1 cellular context compared by ENCODE assay signal in the genomic region with DNA sequence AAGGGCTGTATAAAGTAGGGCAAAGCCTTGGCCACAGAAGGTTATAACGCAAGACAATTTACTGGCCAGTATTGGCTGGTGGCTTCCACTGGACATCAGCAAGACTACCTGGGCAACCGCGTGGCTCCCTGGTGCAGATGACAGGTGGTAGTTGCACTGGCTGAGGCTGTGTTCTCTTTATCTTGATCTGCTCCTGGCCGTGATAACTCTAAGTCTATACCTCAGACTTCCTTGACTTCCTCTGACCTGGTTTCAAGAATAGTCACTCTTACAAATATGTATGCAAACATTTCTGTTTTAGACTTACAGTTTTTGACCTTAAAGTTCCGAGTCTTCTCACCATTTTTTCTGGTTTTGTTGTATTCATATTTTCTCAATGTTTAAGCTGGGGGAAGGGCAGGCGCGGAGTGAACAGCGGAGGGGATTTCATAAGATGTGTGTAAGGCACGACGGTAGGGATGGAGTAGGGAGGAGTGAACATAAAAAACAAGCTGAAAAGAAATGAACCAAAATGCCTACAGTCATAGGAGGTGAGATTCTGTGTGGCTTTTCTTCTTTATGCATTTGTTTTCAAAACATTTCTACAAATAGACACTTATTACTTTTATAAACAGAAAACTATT.
TF ChIP-seq lines count a peak whose summit lies in the region.

No MANE protein-coding gene starts in this region.

TF ChIP-seq in SK-N-SH treated with all-trans-retinoic acid at 6 μM for 48 hours, 23 proteins besides CTCF, POLR2A, EP300 and RAD21 (continued from another document):
- TF ChIP-seq, protein P1, sequence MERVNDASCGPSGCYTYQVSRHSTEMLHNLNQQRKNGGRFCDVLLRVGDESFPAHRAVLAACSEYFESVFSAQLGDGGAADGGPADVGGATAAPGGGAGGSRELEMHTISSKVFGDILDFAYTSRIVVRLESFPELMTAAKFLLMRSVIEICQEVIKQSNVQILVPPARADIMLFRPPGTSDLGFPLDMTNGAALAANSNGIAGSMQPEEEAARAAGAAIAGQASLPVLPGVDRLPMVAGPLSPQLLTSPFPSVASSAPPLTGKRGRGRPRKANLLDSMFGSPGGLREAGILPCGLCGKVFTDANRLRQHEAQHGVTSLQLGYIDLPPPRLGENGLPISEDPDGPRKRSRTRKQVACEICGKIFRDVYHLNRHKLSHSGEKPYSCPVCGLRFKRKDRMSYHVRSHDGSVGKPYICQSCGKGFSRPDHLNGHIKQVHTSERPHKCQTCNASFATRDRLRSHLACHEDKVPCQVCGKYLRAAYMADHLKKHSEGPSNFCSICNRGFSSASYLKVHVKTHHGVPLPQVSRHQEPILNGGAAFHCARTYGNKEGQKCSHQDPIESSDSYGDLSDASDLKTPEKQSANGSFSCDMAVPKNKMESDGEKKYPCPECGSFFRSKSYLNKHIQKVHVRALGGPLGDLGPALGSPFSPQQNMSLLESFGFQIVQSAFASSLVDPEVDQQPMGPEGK (CRISPR knock-in tag; IDR thresholded peaks at IDR 0.05; ENCODE audit: borderline replicate concordance): no peak
- TF ChIP-seq PPARA (CRISPR knock-in tag; IDR thresholded peaks at IDR 0.05; ENCODE audit: borderline replicate concordance): no peak
- TF ChIP-seq ISL1 (CRISPR knock-in tag; IDR thresholded peaks at IDR 0.05): no peak
- no peak for TF ChIP-seq ZFP3 (CRISPR knock-in tag; IDR thresholded peaks at IDR 0.05)
- TF ChIP-seq ESRRG (CRISPR knock-in tag; IDR thresholded peaks at IDR 0.05): no peak
- TF ChIP-seq, protein P2, sequence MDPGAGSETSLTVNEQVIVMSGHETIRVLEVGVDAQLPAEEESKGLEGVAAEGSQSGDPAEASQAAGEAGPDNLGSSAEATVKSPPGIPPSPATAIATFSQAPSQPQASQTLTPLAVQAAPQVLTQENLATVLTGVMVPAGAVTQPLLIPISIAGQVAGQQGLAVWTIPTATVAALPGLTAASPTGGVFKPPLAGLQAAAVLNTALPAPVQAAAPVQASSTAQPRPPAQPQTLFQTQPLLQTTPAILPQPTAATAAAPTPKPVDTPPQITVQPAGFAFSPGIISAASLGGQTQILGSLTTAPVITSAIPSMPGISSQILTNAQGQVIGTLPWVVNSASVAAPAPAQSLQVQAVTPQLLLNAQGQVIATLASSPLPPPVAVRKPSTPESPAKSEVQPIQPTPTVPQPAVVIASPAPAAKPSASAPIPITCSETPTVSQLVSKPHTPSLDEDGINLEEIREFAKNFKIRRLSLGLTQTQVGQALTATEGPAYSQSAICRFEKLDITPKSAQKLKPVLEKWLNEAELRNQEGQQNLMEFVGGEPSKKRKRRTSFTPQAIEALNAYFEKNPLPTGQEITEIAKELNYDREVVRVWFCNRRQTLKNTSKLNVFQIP (CRISPR knock-in tag; IDR thresholded peaks at IDR 0.05; ENCODE audit: borderline replicate concordance, low read depth): no peak
- no peak for TF ChIP-seq ARNTL (CRISPR knock-in tag; IDR thresholded peaks at IDR 0.05; ENCODE audit: borderline replicate concordance, low read depth)
TF ChIP-seq in SK-N-SH treated with all-trans-retinoic acid at 6 μM for 48 hours: peak in this region for 0.
